7 cellular contexts compared by ENCODE assay signal in the genomic region with DNA sequence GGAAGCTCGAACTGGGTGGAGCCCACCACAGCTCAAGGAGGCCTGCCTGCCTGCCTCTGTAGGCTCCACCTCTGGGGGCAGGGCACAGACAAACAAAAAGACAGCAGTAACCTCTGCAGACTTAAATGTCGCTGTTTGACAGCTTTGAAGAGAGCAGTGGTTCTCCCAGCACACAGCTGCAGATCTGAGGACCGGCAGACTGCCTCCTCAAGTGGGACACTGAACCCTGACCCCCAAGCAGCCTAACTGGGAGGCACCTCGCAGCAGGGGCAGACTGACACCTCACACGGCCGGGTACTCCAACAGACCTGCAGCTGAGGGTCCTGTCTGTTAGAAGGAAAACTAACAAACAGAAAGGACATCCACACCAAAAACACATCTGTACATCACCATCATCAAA.
DNase-seq lines count a peak whose midpoint lies in the region; ATAC-seq and TF ChIP-seq lines count a peak whose summit lies in the region.
"Not testable (repeated sequence)": the region's sequence is repeated elsewhere in the genome, so short reads cannot be mapped to it uniquely, and the experiment has no call there.

No MANE protein-coding gene starts in this region.

- H3K36me3 Mint-ChIP-seq in CD8-positive, alpha-beta memory T cell; T-cell; activated CD4-positive, alpha-beta T cell treated with anti-CD3 and anti-CD28 coated beads, Interleukin-2, amount 10 ng/mL, durations not matched to agents 7 days and 5 days (ENCODE audit: low read depth); activated T-helper 17 cell treated with anti-CD3 and anti-CD28 coated beads, Interleukin-2, amount 50 U/mL, for 72 hours (ENCODE audit: low read depth); effector memory CD8-positive, alpha-beta T cell (ENCODE audit: insufficient read depth); neural crest cell (ENCODE audit: low read depth): not testable (repeated sequence)

- peak in 1 of 5 donors; percentile 10 for DNase-seq in CD8-positive, alpha-beta memory T cell
- not testable (repeated sequence) for DNase-seq in T-cell; effector memory CD8-positive, alpha-beta T cell; neural crest cell (ENCODE audit: low read depth, low spot score)
- peak; percentile 6 for DNase-seq in activated CD4-positive, alpha-beta T cell treated with anti-CD3 and anti-CD28 coated beads, Interleukin-2, amount 10 ng/mL, durations not matched to agents 7 days and 5 days

- H3K4me3 Mint-ChIP-seq in CD8-positive, alpha-beta memory T cell, result peak overlapping the region in 5 of 7 donors; percentile 39 to 72 (median 68)
- H3K4me3 Mint-ChIP-seq in T-cell, result peak overlapping the region in 2 of 3 donors; percentile 44 to 71
- H3K4me3 Mint-ChIP-seq in activated CD4-positive, alpha-beta T cell treated with anti-CD3 and anti-CD28 coated beads, Interleukin-2, amount 10 ng/mL, durations not matched to agents 7 days and 5 days, result peak overlapping the region; percentile 36
- peak overlapping the region; percentile 23 for H3K4me3 Mint-ChIP-seq in activated T-helper 17 cell treated with anti-CD3 and anti-CD28 coated beads, Interleukin-2, amount 50 U/mL, for 72 hours
- peak overlapping the region; percentile 52 to 54 for H3K4me3 Mint-ChIP-seq in effector memory CD8-positive, alpha-beta T cell
- peak overlapping the region; percentile 56 for H3K4me3 Mint-ChIP-seq in neural crest cell

- peak overlapping the region in 5 of 8 donors; percentile 2 to 85 (median 19) for H3K27ac Mint-ChIP-seq in CD8-positive, alpha-beta memory T cell
- peak overlapping the region in 1 of 2 donors; percentile 34 for H3K27ac Mint-ChIP-seq in T-cell
- peak overlapping the region; percentile 79 for H3K27ac Mint-ChIP-seq in activated CD4-positive, alpha-beta T cell treated with anti-CD3 and anti-CD28 coated beads, Interleukin-2, amount 10 ng/mL, durations not matched to agents 7 days and 5 days
- H3K27ac Mint-ChIP-seq in activated T-helper 17 cell treated with anti-CD3 and anti-CD28 coated beads, Interleukin-2, amount 50 U/mL, for 72 hours, result not testable (repeated sequence)
- H3K27ac Mint-ChIP-seq in effector memory CD8-positive, alpha-beta T cell, result peak overlapping the region in 1 of 2 donors; percentile 55
- H3K27ac Mint-ChIP-seq in neural crest cell (ENCODE audit: unreplicated experiment), result peak overlapping the region; percentile 69

- H3K9ac ChIP-seq in HUES48 (ENCODE audit: low read depth, low read length), result not testable (repeated sequence)

- H3K27me3 ChIP-seq in CD8-positive, alpha-beta memory T cell (ENCODE audit: insufficient read depth, low read length, poor library complexity, severe bottlenecking); HUES48 (ENCODE audit: control insufficient read depth, insufficient read depth, low read length): not testable (repeated sequence)

- peaks cover 16 to 29% (median 28%) of the 10 kb centered on the region in 3 donors for H3K4me1 Mint-ChIP-seq in CD8-positive, alpha-beta memory T cell
- H3K4me1 Mint-ChIP-seq in T-cell, result peaks cover 23 to 38% (median 30%) of the 10 kb centered on the region in 3 donors
- peaks cover 23% of the 10 kb centered on the region for H3K4me1 Mint-ChIP-seq in activated CD4-positive, alpha-beta T cell treated with anti-CD3 and anti-CD28 coated beads, Interleukin-2, amount 10 ng/mL, durations not matched to agents 7 days and 5 days
- H3K4me1 Mint-ChIP-seq in activated T-helper 17 cell treated with anti-CD3 and anti-CD28 coated beads, Interleukin-2, amount 50 U/mL, for 72 hours; effector memory CD8-positive, alpha-beta T cell (ENCODE audit: low read depth in 2 of 2): not testable (repeated sequence)
- H3K4me1 Mint-ChIP-seq in neural crest cell, result peaks cover 23% of the 10 kb centered on the region

- ATAC-seq in T-cell (replicated peaks in 1 of 4); activated T-helper 17 cell treated with anti-CD3 and anti-CD28 coated beads, Interleukin-2, amount 50 U/mL, for 72 hours (replicated peaks); effector memory CD8-positive, alpha-beta T cell (replicated peaks): not testable (repeated sequence)

- H3K4me1 ChIP-seq in CD8-positive, alpha-beta memory T cell (ENCODE audit: insufficient read depth, low read length); HUES48 (ENCODE audit: control insufficient read depth, insufficient read depth, low read length): not testable (repeated sequence)

- not testable (repeated sequence) for H3K9me3 Mint-ChIP-seq in CD8-positive, alpha-beta memory T cell; T-cell; activated CD4-positive, alpha-beta T cell treated with anti-CD3 and anti-CD28 coated beads, Interleukin-2, amount 10 ng/mL, durations not matched to agents 7 days and 5 days; activated T-helper 17 cell treated with anti-CD3 and anti-CD28 coated beads, Interleukin-2, amount 50 U/mL, for 72 hours; effector memory CD8-positive, alpha-beta T cell; neural crest cell

- CTCF ChIA-PET in CD8-positive, alpha-beta memory T cell (lab: Charles Lee); T-cell (lab: Charles Lee); activated CD4-positive, alpha-beta T cell treated with anti-CD3 and anti-CD28 coated beads, Interleukin-2, amount 10 ng/mL, durations not matched to agents 7 days and 5 days (lab: Charles Lee): not testable (repeated sequence)

- not testable (repeated sequence) for H3K9me3 ChIP-seq in CD8-positive, alpha-beta memory T cell (ENCODE audit: low read length); HUES48 (ENCODE audit: control insufficient read depth, insufficient read depth, low read length)

- not testable (repeated sequence) for H3K36me3 ChIP-seq in CD8-positive, alpha-beta memory T cell (ENCODE audit: insufficient read depth, low read length); HUES48 (ENCODE audit: control insufficient read depth, insufficient read depth, low read length)

- H3K27ac ChIP-seq in CD8-positive, alpha-beta memory T cell (ENCODE audit: low read depth, low read length); HUES48 (ENCODE audit: low read depth, low read length): not testable (repeated sequence)

- not testable (repeated sequence) for H3K27me3 Mint-ChIP-seq in CD8-positive, alpha-beta memory T cell; T-cell; activated CD4-positive, alpha-beta T cell treated with anti-CD3 and anti-CD28 coated beads, Interleukin-2, amount 10 ng/mL, durations not matched to agents 7 days and 5 days; activated T-helper 17 cell treated with anti-CD3 and anti-CD28 coated beads, Interleukin-2, amount 50 U/mL, for 72 hours; effector memory CD8-positive, alpha-beta T cell; neural crest cell (ENCODE audit: low read depth)

- POLR2A ChIA-PET in CD8-positive, alpha-beta memory T cell (lab: Charles Lee); T-cell (lab: Charles Lee); activated CD4-positive, alpha-beta T cell treated with anti-CD3 and anti-CD28 coated beads, Interleukin-2, amount 10 ng/mL, durations not matched to agents 7 days and 5 days (lab: Charles Lee): not testable (repeated sequence)

- TF ChIP-seq CTCF in neural crest cell (conservative IDR thresholded peaks at IDR 0.05), result not testable (repeated sequence)

- H3K4me3 ChIP-seq in CD8-positive, alpha-beta memory T cell (ENCODE audit: low read length), result not testable (repeated sequence)
- H3K4me3 ChIP-seq in HUES48 (ENCODE audit: low read depth, low read length), result peak overlapping the region; percentile 43; the same call in 1 of the 2 replicates
